In genomic region chr11:95339554-95339953, GRCh38 we compare ENCODE assay signal across 10 cellular contexts.
A peak's percentile ranks its signal among the peaks of the same experiment; 100 is the strongest.
DNase-seq lines count a peak whose midpoint lies in the region; ATAC-seq and TF ChIP-seq lines count a peak whose summit lies in the region.
"Had no signal": no experiment of that assay in that cellular context is flagged by ENCODE, and none has a peak within 500 bp of the region (broad histone marks: within the 10 kb centered on the region; RNA-seq: fewer than 3 reads in every experiment).

No MANE protein-coding gene starts in this region.

- ATAC-seq in GM21390 (IDR thresholded peaks at IDR 0.05; ENCODE audit: unreplicated experiment) (peak; percentile 48), HG03520 (IDR thresholded peaks at IDR 0.05; ENCODE audit: unreplicated experiment) (peak; percentile 32), omental fat pad (ENCODE audit: low FRiP score) (no peak)
- no peak for ATAC-seq in CD4-positive, alpha-beta T cell (ENCODE audit: poor library complexity)
- ATAC-seq: stimulated activated effector memory CD8-positive, alpha-beta T cell treated with anti-CD3 and anti-CD28 coated beads, Interleukin-12 subunit alpha, Interleukin-12 subunit beta, amount 100 ng/mL, for 72 hours had no signal

- H3K36me3 ChIP-seq in iPS-18a (ENCODE audit: control insufficient read depth, low read depth, low read length) (no peaks in the 10 kb centered on the region), thymus (ENCODE audit: control insufficient read depth, insufficient read depth) (no peaks in the 10 kb centered on the region)

- H3K27ac ChIP-seq in iPS-18a (ENCODE audit: low read length) (no peak overlapping the region), thymus (ENCODE audit: low read depth) (peak overlapping the region; percentile 11)
- H3K27ac ChIP-seq in CD4-positive, alpha-beta T cell (ENCODE audit: low read depth, low read length) = no peak overlapping the region

- TF ChIP-seq CTCF in omental fat pad (IDR thresholded peaks at IDR 0.05) = no peak
- TF ChIP-seq CTCF in CD4-positive, alpha-beta T cell (IDR thresholded peaks at IDR 0.05) = no peak

- intact Hi-C loops in CD4-positive, alpha-beta T cell (cut with DNase I, micrococcal nuclease) = loop anchor here in 1 of 2 experiments (10.0 kb wide), 1 partner anchor 105 kb away; the partner anchor contains the start of gene SESN3

- H3K9ac ChIP-seq in iPS-18a (ENCODE audit: low read length) = no peak overlapping the region

- H3K9me3 ChIP-seq in iPS-18a (ENCODE audit: control insufficient read depth, low read depth, low read length) (no peaks in the 10 kb centered on the region), thymus (ENCODE audit: control insufficient read depth) (no peaks in the 10 kb centered on the region)
- H3K9me3 ChIP-seq in CD4-positive, alpha-beta T cell (ENCODE audit: control insufficient read depth, low read length) = no peaks in the 10 kb centered on the region

- CTCF ChIA-PET in CD4-positive, alpha-beta T cell (lab: Charles Lee) = no interaction called here

- H3K4me1 Mint-ChIP-seq in CD4-positive, alpha-beta T cell (ENCODE audit: low read depth) = no peaks in the 10 kb centered on the region
- H3K4me1 Mint-ChIP-seq: stimulated activated effector memory CD8-positive, alpha-beta T cell treated with anti-CD3 and anti-CD28 coated beads, Interleukin-12 subunit alpha, Interleukin-12 subunit beta, amount 100 ng/mL, for 72 hours had no signal

- DNase-seq in omental fat pad (ENCODE audit: low spot score) = no peak
- no peak for DNase-seq in CD4-positive, alpha-beta T cell
- DNase-seq in DMS114 treated with DMSO at 0.1 percent for 48 hours (lab: John Stamatoyannopoulos, UW; ENCODE audit: unreplicated experiment) = no peak
- DNase-seq: EL, NCI-H446 treated with DMSO at 0.1 percent for 48 hours had no signal

- no peaks in the 10 kb centered on the region for H3K9me3 Mint-ChIP-seq in CD4-positive, alpha-beta T cell
- H3K9me3 Mint-ChIP-seq: stimulated activated effector memory CD8-positive, alpha-beta T cell treated with anti-CD3 and anti-CD28 coated beads, Interleukin-12 subunit alpha, Interleukin-12 subunit beta, amount 100 ng/mL, for 72 hours had no signal

- no peaks in the 10 kb centered on the region for H3K27me3 Mint-ChIP-seq in CD4-positive, alpha-beta T cell

- no peak overlapping the region for H3K27ac Mint-ChIP-seq in CD4-positive, alpha-beta T cell
- H3K27ac Mint-ChIP-seq: stimulated activated effector memory CD8-positive, alpha-beta T cell treated with anti-CD3 and anti-CD28 coated beads, Interleukin-12 subunit alpha, Interleukin-12 subunit beta, amount 100 ng/mL, for 72 hours had no signal

- POLR2A ChIA-PET in CD4-positive, alpha-beta T cell (lab: Charles Lee) = interaction anchor here (1.0 kb wide), 1 partner anchor 108 kb away, joined by 4 read pairs; no protein-coding TSS in a partner anchor

- H3K4me3 ChIP-seq in iPS-18a (ENCODE audit: low read length) (peak overlapping the region; percentile 23), thymus (ENCODE audit: low read length) (no peak overlapping the region)

- H3K4me1 ChIP-seq in iPS-18a (ENCODE audit: control insufficient read depth, low read depth, low read length) (peaks cover 41% of the 10 kb centered on the region), thymus (ENCODE audit: control insufficient read depth, insufficient read depth, low read length) (peaks cover 8% of the 10 kb centered on the region)

- no peak overlapping the region for H3K4me3 Mint-ChIP-seq in CD4-positive, alpha-beta T cell
- H3K4me3 Mint-ChIP-seq: stimulated activated effector memory CD8-positive, alpha-beta T cell treated with anti-CD3 and anti-CD28 coated beads, Interleukin-12 subunit alpha, Interleukin-12 subunit beta, amount 100 ng/mL, for 72 hours had no signal

- H3K36me3 Mint-ChIP-seq in CD4-positive, alpha-beta T cell (ENCODE audit: low read depth) = no peaks in the 10 kb centered on the region
- H3K36me3 Mint-ChIP-seq: stimulated activated effector memory CD8-positive, alpha-beta T cell treated with anti-CD3 and anti-CD28 coated beads, Interleukin-12 subunit alpha, Interleukin-12 subunit beta, amount 100 ng/mL, for 72 hours had no signal

- H3K27me3 ChIP-seq in iPS-18a (ENCODE audit: control insufficient read depth, insufficient read depth, low read length) (no peaks in the 10 kb centered on the region), thymus (ENCODE audit: control insufficient read depth, insufficient read depth) (no peaks in the 10 kb centered on the region)
- H3K27me3 ChIP-seq in CD4-positive, alpha-beta T cell (ENCODE audit: control insufficient read depth, insufficient read depth, low read length) = no peaks in the 10 kb centered on the region

Comparison
In these comparisons a context has a peak if more than half of its experiments do, and no peak if none do; other contexts are left out.
1. ATAC-seq: peak in GM21390 (single experiment) and HG03520 (single experiment); none in omental fat pad (single experiment) and CD4-positive, alpha-beta T cell (single experiment).